In the genomic region with DNA sequence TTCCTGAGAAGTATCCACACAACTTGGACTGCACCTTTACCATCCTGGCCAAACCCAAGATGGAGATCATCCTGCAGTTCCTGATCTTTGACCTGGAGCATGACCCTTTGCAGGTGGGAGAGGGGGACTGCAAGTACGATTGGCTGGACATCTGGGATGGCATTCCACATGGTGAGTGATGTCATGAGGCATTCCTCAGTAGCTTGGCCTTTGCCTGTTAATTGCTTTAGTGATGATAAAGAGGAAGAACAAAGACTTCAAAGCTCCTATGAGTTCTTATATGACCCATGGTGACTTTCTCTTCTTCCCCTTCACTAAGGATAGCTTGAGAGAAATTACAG, we compare ENCODE assay signal across 1 cellular context.
TF ChIP-seq lines count a peak whose summit lies in the region.

No MANE protein-coding gene starts in this region.

TF ChIP-seq in HepG2, 621 proteins besides CTCF, POLR2A, EP300 and RAD21:
- TF ChIP-seq, protein P1, sequence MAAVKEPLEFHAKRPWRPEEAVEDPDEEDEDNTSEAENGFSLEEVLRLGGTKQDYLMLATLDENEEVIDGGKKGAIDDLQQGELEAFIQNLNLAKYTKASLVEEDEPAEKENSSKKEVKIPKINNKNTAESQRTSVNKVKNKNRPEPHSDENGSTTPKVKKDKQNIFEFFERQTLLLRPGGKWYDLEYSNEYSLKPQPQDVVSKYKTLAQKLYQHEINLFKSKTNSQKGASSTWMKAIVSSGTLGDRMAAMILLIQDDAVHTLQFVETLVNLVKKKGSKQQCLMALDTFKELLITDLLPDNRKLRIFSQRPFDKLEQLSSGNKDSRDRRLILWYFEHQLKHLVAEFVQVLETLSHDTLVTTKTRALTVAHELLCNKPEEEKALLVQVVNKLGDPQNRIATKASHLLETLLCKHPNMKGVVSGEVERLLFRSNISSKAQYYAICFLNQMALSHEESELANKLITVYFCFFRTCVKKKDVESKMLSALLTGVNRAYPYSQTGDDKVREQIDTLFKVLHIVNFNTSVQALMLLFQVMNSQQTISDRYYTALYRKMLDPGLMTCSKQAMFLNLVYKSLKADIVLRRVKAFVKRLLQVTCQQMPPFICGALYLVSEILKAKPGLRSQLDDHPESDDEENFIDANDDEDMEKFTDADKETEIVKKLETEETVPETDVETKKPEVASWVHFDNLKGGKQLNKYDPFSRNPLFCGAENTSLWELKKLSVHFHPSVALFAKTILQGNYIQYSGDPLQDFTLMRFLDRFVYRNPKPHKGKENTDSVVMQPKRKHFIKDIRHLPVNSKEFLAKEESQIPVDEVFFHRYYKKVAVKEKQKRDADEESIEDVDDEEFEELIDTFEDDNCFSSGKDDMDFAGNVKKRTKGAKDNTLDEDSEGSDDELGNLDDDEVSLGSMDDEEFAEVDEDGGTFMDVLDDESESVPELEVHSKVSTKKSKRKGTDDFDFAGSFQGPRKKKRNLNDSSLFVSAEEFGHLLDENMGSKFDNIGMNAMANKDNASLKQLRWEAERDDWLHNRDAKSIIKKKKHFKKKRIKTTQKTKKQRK (IDR thresholded peaks at IDR 0.05; ENCODE audit: low read length) = no peak
- TF ChIP-seq ZNF652 (CRISPR knock-in tag; IDR thresholded peaks at IDR 0.05; ENCODE audit: borderline replicate concordance, low read depth) (no peak), KLF11 (CRISPR knock-in tag; IDR thresholded peaks at IDR 0.05) (no peak)
- TF ChIP-seq, protein P2, sequence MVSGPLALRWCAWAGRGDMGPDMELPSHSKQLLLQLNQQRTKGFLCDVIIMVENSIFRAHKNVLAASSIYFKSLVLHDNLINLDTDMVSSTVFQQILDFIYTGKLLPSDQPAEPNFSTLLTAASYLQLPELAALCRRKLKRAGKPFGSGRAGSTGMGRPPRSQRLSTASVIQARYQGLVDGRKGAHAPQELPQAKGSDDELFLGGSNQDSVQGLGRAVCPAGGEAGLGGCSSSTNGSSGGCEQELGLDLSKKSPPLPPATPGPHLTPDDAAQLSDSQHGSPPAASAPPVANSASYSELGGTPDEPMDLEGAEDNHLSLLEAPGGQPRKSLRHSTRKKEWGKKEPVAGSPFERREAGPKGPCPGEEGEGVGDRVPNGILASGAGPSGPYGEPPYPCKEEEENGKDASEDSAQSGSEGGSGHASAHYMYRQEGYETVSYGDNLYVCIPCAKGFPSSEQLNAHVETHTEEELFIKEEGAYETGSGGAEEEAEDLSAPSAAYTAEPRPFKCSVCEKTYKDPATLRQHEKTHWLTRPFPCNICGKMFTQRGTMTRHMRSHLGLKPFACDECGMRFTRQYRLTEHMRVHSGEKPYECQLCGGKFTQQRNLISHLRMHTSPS (CRISPR knock-in tag; IDR thresholded peaks at IDR 0.05; ENCODE audit: low read depth) = no peak
